10 cellular contexts compared by ENCODE assay signal in genomic region chr9:90287567-90288274, GRCh38.
DNase-seq lines count a peak whose midpoint lies in the region; ATAC-seq and TF ChIP-seq lines count a peak whose summit lies in the region.
"Had no signal": no experiment of that assay in that cellular context is flagged by ENCODE, and none has a peak within 500 bp of the region (broad histone marks: within the 10 kb centered on the region; RNA-seq: fewer than 3 reads in every experiment).

No MANE protein-coding gene starts in this region.

- no peak overlapping the region for H3K27ac Mint-ChIP-seq in WTC11
- no peak overlapping the region for H3K27ac Mint-ChIP-seq in T-helper 2 cell treated with Interferon-gamma antibody and Interleukin-4, amounts not matched to agents 5 μg/mL and 100 μg/mL, for 36 hours

- ATAC-seq in GM19023 (IDR thresholded peaks at IDR 0.05; ENCODE audit: unreplicated experiment) (peak; percentile 98), HG02870 (IDR thresholded peaks at IDR 0.05; ENCODE audit: unreplicated experiment) (peak; percentile 95), WTC11 (peak; percentile 50; the same call in 1 of the 2 replicates)

- H3K4me1 Mint-ChIP-seq in WTC11 = no peaks in the 10 kb centered on the region
- peaks cover 3% of the 10 kb centered on the region for H3K4me1 Mint-ChIP-seq in T-helper 2 cell treated with Interferon-gamma antibody and Interleukin-4, amounts not matched to agents 5 μg/mL and 100 μg/mL, for 36 hours (ENCODE audit: low read depth)
- H3K4me1 Mint-ChIP-seq: neural crest cell had no signal

- CTCF ChIA-PET in WTC11 (lab: Charles Lee) = no interaction called here

- peaks cover 10% of the 10 kb centered on the region for H3K9me3 Mint-ChIP-seq in WTC11
- H3K9me3 Mint-ChIP-seq in T-helper 2 cell treated with Interferon-gamma antibody and Interleukin-4, amounts not matched to agents 5 μg/mL and 100 μg/mL, for 36 hours = no peaks in the 10 kb centered on the region
- H3K9me3 Mint-ChIP-seq: neural crest cell had no signal

- no peak overlapping the region for H3K4me3 Mint-ChIP-seq in WTC11
- H3K4me3 Mint-ChIP-seq in T-helper 2 cell treated with Interferon-gamma antibody and Interleukin-4, amounts not matched to agents 5 μg/mL and 100 μg/mL, for 36 hours = no peak overlapping the region
- H3K4me3 Mint-ChIP-seq: neural crest cell had no signal

- in situ Hi-C loops in Caki2 (cut with HindIII; ENCODE audit: low pct_unique_long_range_greater_than_20kb, low sequenced_read_pairs) = no loop called here

- TF ChIP-seq CTCF in WTC11 (IDR thresholded peaks at IDR 0.05) = no peak

- H3K27me3 Mint-ChIP-seq in WTC11 (ENCODE audit: low read depth) = no peaks in the 10 kb centered on the region
- H3K27me3 Mint-ChIP-seq in T-helper 2 cell treated with Interferon-gamma antibody and Interleukin-4, amounts not matched to agents 5 μg/mL and 100 μg/mL, for 36 hours (ENCODE audit: low read depth) = peaks cover 3% of the 10 kb centered on the region

- POLR2A ChIA-PET in WTC11 (lab: Charles Lee) = no interaction called here

- no peaks in the 10 kb centered on the region for H3K36me3 Mint-ChIP-seq in WTC11
- H3K36me3 Mint-ChIP-seq in T-helper 2 cell treated with Interferon-gamma antibody and Interleukin-4, amounts not matched to agents 5 μg/mL and 100 μg/mL, for 36 hours (ENCODE audit: low read depth) = no peaks in the 10 kb centered on the region

- peak; percentile 40 for DNase-seq in Caki2 (ENCODE audit: low read depth)
- peak; percentile 16 for DNase-seq in WTC11 (ENCODE audit: low spot score)
- DNase-seq in NCI-H1092 treated with DMSO at 0.1 percent for 48 hours (lab: John Stamatoyannopoulos, UW) = no peak
- DNase-seq in NCI-H187 treated with DMSO at 0.1 percent for 48 hours (lab: John Stamatoyannopoulos, UW) = no peak
- no peak for DNase-seq in hypothalamus (lab: John Stamatoyannopoulos, UW)
- no peak for DNase-seq in T-helper 2 cell treated with Interferon-gamma antibody and Interleukin-4, amounts not matched to agents 5 μg/mL and 100 μg/mL, for 36 hours (ENCODE audit: low spot score)
- DNase-seq: stimulated activated naive CD4-positive, alpha-beta T cell treated with Interleukin-2 at 50 U/mL for 16 hours had no signal

TF ChIP-seq in WTC11, 78 proteins besides CTCF, POLR2A, EP300 and RAD21:
- no peak for TF ChIP-seq GTF2I (CRISPR knock-in tag; conservative IDR thresholded peaks at IDR 0.05)
- no peak for TF ChIP-seq HMGA2 (CRISPR knock-in tag; IDR thresholded peaks at IDR 0.05)
- TF ChIP-seq NR1H2 (CRISPR knock-in tag; IDR thresholded peaks at IDR 0.05) = no peak
- no peak for TF ChIP-seq EMX1 (CRISPR knock-in tag; IDR thresholded peaks at IDR 0.05)
- TF ChIP-seq ZNF416 (CRISPR knock-in tag; IDR thresholded peaks at IDR 0.05) = no peak
- no peak for TF ChIP-seq NFE2L1 (CRISPR knock-in tag; IDR thresholded peaks at IDR 0.05)
- no peak for TF ChIP-seq TCF7 (CRISPR knock-in tag; IDR thresholded peaks at IDR 0.05; ENCODE audit: low read depth)
- TF ChIP-seq RORB (CRISPR knock-in tag; IDR thresholded peaks at IDR 0.05) = no peak
- no peak for TF ChIP-seq ARID4B (CRISPR knock-in tag; IDR thresholded peaks at IDR 0.05; ENCODE audit: borderline replicate concordance)
- TF ChIP-seq TP53 (CRISPR knock-in tag; IDR thresholded peaks at IDR 0.05) = no peak
- TF ChIP-seq USF1 (CRISPR knock-in tag; IDR thresholded peaks at IDR 0.05) = no peak
- TF ChIP-seq ATF2 (CRISPR knock-in tag; IDR thresholded peaks at IDR 0.05; ENCODE audit: borderline replicate concordance, low read depth) = no peak
- no peak for TF ChIP-seq ZNF512 (CRISPR knock-in tag; IDR thresholded peaks at IDR 0.05; ENCODE audit: borderline replicate concordance)
- no peak for TF ChIP-seq ZMAT4 (CRISPR knock-in tag; IDR thresholded peaks at IDR 0.05)
- no peak for TF ChIP-seq ZNF219 (CRISPR knock-in tag; IDR thresholded peaks at IDR 0.05; ENCODE audit: borderline replicate concordance)
- no peak for TF ChIP-seq RELA (CRISPR knock-in tag; IDR thresholded peaks at IDR 0.05; ENCODE audit: borderline replicate concordance)
- no peak for TF ChIP-seq E2F1 (CRISPR knock-in tag; IDR thresholded peaks at IDR 0.05)
- TF ChIP-seq ATF3 (CRISPR knock-in tag; conservative IDR thresholded peaks at IDR 0.05) = no peak

Comparison
In these comparisons a context has a peak if more than half of its experiments do, and no peak if none do; other contexts are left out.
1. DNase-seq: peak in Caki2 (single experiment) and WTC11 (single experiment); none in NCI-H1092 treated with DMSO at 0.1 percent for 48 hours (single experiment), NCI-H187 treated with DMSO at 0.1 percent for 48 hours (single experiment), hypothalamus (0 of 51) and T-helper 2 cell treated with Interferon-gamma antibody and Interleukin-4, amounts not matched to agents 5 μg/mL and 100 μg/mL, for 36 hours (single experiment).
2. Peak in every context shown above with its lines, with median percentiles within 50 percentile points of each other: ATAC-seq.